ENCODE assay signal across 20 cellular contexts in the genomic region with DNA sequence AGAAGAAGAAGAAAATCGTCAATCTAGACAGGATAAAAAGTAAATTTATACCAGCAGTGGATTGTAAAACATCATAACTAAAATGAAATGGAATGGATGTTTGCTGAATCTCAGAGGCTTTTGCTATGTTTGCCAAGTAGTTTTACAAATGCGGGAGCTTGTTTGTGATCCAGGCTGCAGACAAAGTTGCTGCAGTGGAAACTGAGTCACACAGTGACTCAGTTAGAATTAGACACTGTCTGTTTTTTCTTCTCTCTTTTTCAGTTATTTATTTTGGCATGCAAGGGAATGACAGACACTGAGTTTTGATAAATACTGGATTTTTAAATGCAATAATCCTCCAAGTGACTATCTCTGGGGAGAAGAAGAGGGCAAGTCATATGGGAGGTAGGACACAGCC. TPM values are rescaled to one million over a fixed set of nuclear protein-coding genes. Genes with fewer than 3 reads are reported as not detected.
DNase-seq lines count a peak whose midpoint lies in the region; ATAC-seq and TF ChIP-seq lines count a peak whose summit lies in the region.
"Had no signal": no experiment of that assay in that cellular context is flagged by ENCODE, and none has a peak within 500 bp of the region (broad histone marks: within the 10 kb centered on the region; RNA-seq: fewer than 3 reads in every experiment).

No MANE protein-coding gene starts in this region.

- H3K4me1 ChIP-seq in lower lobe of right lung: peaks cover 14% of the 10 kb centered on the region
- H3K4me1 ChIP-seq in colonic mucosa: no peaks in the 10 kb centered on the region
- H3K4me1 ChIP-seq: BE2C had no signal

- TF ChIP-seq CTCF in brain (conservative IDR thresholded peaks at IDR 0.05) (no peak), fibroblast of the aortic adventitia (IDR thresholded peaks at IDR 0.05; ENCODE audit: insufficient read depth, low read length) (no peak), lower lobe of right lung (IDR thresholded peaks at IDR 0.05) (no peak), colonic mucosa (IDR thresholded peaks at IDR 0.05) (no peak)

- H3K36me3 ChIP-seq in MG63 (no peaks in the 10 kb centered on the region), lower lobe of right lung (no peaks in the 10 kb centered on the region), colonic mucosa (no peaks in the 10 kb centered on the region)
- H3K36me3 ChIP-seq: BE2C, HAP-1 had no signal

- H3K9me3 Mint-ChIP-seq in brain: peaks cover 0 to 3% (median 0%) of the 10 kb centered on the region in 5 experiments
- H3K9me3 Mint-ChIP-seq: CD4-positive, alpha-beta memory T cell had no signal

- H3K9me3 ChIP-seq in MG63: no peaks in the 10 kb centered on the region
- no peaks in the 10 kb centered on the region for H3K9me3 ChIP-seq in lower lobe of right lung
- H3K9me3 ChIP-seq in colonic mucosa: no peaks in the 10 kb centered on the region
- H3K9me3 ChIP-seq: BE2C, HAP-1 had no signal

- H3K4me1 Mint-ChIP-seq in brain: peaks cover 78% of the 10 kb centered on the region

- intact Hi-C loops in lower lobe of right lung (cut with DNase I): no loop called here
- intact Hi-C loops in colonic mucosa (cut with DNase I): no loop called here

- no peak overlapping the region for H3K9ac ChIP-seq in colonic mucosa (ENCODE audit: low read depth in 2 of 2, low read length in 2 of 2)

- H3K27ac Mint-ChIP-seq in brain: peak overlapping the region in 4 of 5 experiments; percentile 60 to 89 (median 71)
- H3K27ac Mint-ChIP-seq: CD4-positive, alpha-beta memory T cell; IgD-negative memory B cell had no signal

- peaks cover 3% of the 10 kb centered on the region for H3K27me3 Mint-ChIP-seq in brain

- H3K36me3 Mint-ChIP-seq in brain: no peaks in the 10 kb centered on the region
- H3K36me3 Mint-ChIP-seq: CD4-positive, alpha-beta memory T cell; IgD-negative memory B cell had no signal

- H3K27me3 ChIP-seq in MG63: no peaks in the 10 kb centered on the region
- peaks cover 18% of the 10 kb centered on the region for H3K27me3 ChIP-seq in lower lobe of right lung (ENCODE audit: low read depth)
- H3K27me3 ChIP-seq in colonic mucosa: peaks cover 8% of the 10 kb centered on the region
- H3K27me3 ChIP-seq: BE2C had no signal

- no peak for ATAC-seq in lower lobe of right lung
- no peak for ATAC-seq in HG03280 (IDR thresholded peaks at IDR 0.05; ENCODE audit: unreplicated experiment)
- ATAC-seq in GM19455 (IDR thresholded peaks at IDR 0.05; ENCODE audit: unreplicated experiment): no peak

- H3K27ac ChIP-seq in lower lobe of right lung (no peak overlapping the region), colonic mucosa (no peak overlapping the region)

- DNase-seq in MG63: peak; percentile 34
- peak; percentile 34 for DNase-seq in fibroblast of the aortic adventitia (ENCODE audit: low read depth)
- DNase-seq in stromal cell of bone marrow (ENCODE audit: low read depth): peak; percentile 66
- no peak for DNase-seq in lower lobe of right lung
- DNase-seq in colonic mucosa: no peak
- DNase-seq: BE2C; Calu3; CD4-positive, alpha-beta memory T cell; Kasumi-1; NCI-H187 treated with DMSO at 0.1 percent for 48 hours; NCI-H526 treated with DMSO at 0.1 percent for 48 hours; NK-92 treated with Interleukin-12 subunit alpha and Interleukin-12 subunit beta, amount 100 ng/mL, for 24 hours; RPMI8226; SIG-M5 had no signal

- H3K4me3 ChIP-seq in MG63 (no peak overlapping the region), fibroblast of the aortic adventitia (ENCODE audit: low read depth, low read length) (no peak overlapping the region), lower lobe of right lung (no peak overlapping the region), colonic mucosa (no peak overlapping the region)
- H3K4me3 ChIP-seq: HAP-1 had no signal

- H3K4me3 Mint-ChIP-seq in brain: no peak overlapping the region
- H3K4me3 Mint-ChIP-seq: CD4-positive, alpha-beta memory T cell; IgD-negative memory B cell had no signal

RNA-seq across cellular contexts. Expression of gene PNMA8A, which starts 4.6 kb away (rescaled TPM):
- 0.22 and 0.46 TPM in 2 replicates for total RNA-seq in MG63 (2014; rRNA removed; shearing (Covaris generic); ENCODE audit: low replicate concordance)
- 59.3 TPM for polyA plus RNA-seq in brain (ENCODE audit: insufficient read depth, low read depth, low replicate concordance)
- total RNA-seq in fibroblast of the aortic adventitia (ENCODE audit: low replicate concordance): 2.1 and 2.3 TPM in 2 replicates
- 1.5 TPM for total RNA-seq in lower lobe of right lung
- 1 to 10 TPM in 1 of 2 donors, under 1 TPM in 1; 0.35 to 1.2 TPM for total RNA-seq in colonic mucosa
- total RNA-seq: HT1080 had no signal
- polyA plus RNA-seq: IgD-negative memory B cell had no signal

RNA-seq across cellular contexts. Expression of gene PNMA8B, which starts 19.7 kb away (rescaled TPM):
- not detected in 2 replicates for total RNA-seq in MG63 (2014; rRNA removed; shearing (Covaris generic); ENCODE audit: low replicate concordance)
- polyA plus RNA-seq in brain (ENCODE audit: insufficient read depth, low read depth, low replicate concordance): 21.3 TPM
- total RNA-seq in fibroblast of the aortic adventitia (ENCODE audit: low replicate concordance): 1.6 and 6.3 TPM in 2 replicates
- 1.5 TPM for total RNA-seq in lower lobe of right lung
- total RNA-seq in colonic mucosa: under 1 TPM; 0.27 to 0.29 TPM
- total RNA-seq: Calu3, HT1080 had no signal
- polyA plus RNA-seq: IgD-negative memory B cell had no signal

RNA-seq across cellular contexts. Expression of gene PNMA8C, which starts 47.2 kb away (rescaled TPM):
- not detected in 2 replicates for total RNA-seq in MG63 (2014; rRNA removed; shearing (Covaris generic); ENCODE audit: low replicate concordance)
- 5.3 TPM for polyA plus RNA-seq in brain (ENCODE audit: insufficient read depth, low read depth, low replicate concordance)
- total RNA-seq in fibroblast of the aortic adventitia (ENCODE audit: low replicate concordance) (not detected in 2 replicates), lower lobe of right lung (0.18 TPM), colonic mucosa (under 1 TPM in 1 of 2 donors, not detected in 1; 0.08 TPM)
- total RNA-seq: Calu3; CD4-positive, alpha-beta memory T cell; HT1080 had no signal
- polyA plus RNA-seq: CD4-positive, alpha-beta memory T cell; IgD-negative memory B cell had no signal

Comparison
In these comparisons a context has a peak if more than half of its experiments do, and no peak if none do; other contexts are left out.
1. DNase-seq: peak in MG63 (single experiment), fibroblast of the aortic adventitia (single experiment) and stromal cell of bone marrow (single experiment); none in lower lobe of right lung (single experiment) and colonic mucosa (single experiment).